Comparison of ENCODE assay signal across 20 cellular contexts in the genomic region with DNA sequence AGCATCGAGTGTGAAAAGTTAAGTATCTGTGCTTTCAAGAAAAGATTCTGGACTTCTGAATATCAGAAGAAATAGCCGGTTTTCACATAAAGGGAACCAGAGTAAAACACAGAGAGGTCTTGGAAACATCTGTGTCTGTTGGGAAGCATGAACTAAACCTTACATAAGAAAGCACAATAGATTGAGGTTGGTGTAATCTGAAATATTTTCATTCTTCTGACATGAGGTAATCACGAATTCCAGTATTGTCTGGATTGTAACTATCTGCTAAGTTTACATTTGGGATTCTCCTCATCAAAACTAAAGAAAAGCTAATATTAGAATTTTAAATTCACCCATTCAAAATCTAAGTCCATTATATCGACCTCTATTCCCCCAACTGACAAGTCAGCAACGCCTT.
DNase-seq lines count a peak whose midpoint lies in the region; ATAC-seq and TF ChIP-seq lines count a peak whose summit lies in the region.
"Had no signal": no experiment of that assay in that cellular context is flagged by ENCODE, and none has a peak within 500 bp of the region (broad histone marks: within the 10 kb centered on the region; RNA-seq: fewer than 3 reads in every experiment).

No MANE protein-coding gene starts in this region.

- CTCF ChIA-PET in activated CD4-positive, alpha-beta T cell treated with anti-CD3 and anti-CD28 coated beads, Interleukin-2, amount 10 ng/mL, durations not matched to agents 7 days and 5 days (lab: Charles Lee): no interaction called here

- peaks cover under 1% of the 10 kb centered on the region for H3K36me3 Mint-ChIP-seq in mesothelial cell of epicardium
- H3K36me3 Mint-ChIP-seq in activated CD4-positive, alpha-beta T cell treated with anti-CD3 and anti-CD28 coated beads, Interleukin-2, amount 10 ng/mL, durations not matched to agents 7 days and 5 days (ENCODE audit: low read depth): peaks cover under 1% of the 10 kb centered on the region

- peaks cover 2% of the 10 kb centered on the region for H3K4me1 Mint-ChIP-seq in mesothelial cell of epicardium
- no peaks in the 10 kb centered on the region for H3K4me1 Mint-ChIP-seq in activated CD4-positive, alpha-beta T cell treated with anti-CD3 and anti-CD28 coated beads, Interleukin-2, amount 10 ng/mL, durations not matched to agents 7 days and 5 days

- ATAC-seq in GM18867 (IDR thresholded peaks at IDR 0.05; ENCODE audit: unreplicated experiment): no peak
- ATAC-seq: A549, K562 had no signal

- H3K9me3 Mint-ChIP-seq in mesothelial cell of epicardium: peaks cover 2% of the 10 kb centered on the region
- peaks cover under 1% of the 10 kb centered on the region for H3K9me3 Mint-ChIP-seq in activated CD4-positive, alpha-beta T cell treated with anti-CD3 and anti-CD28 coated beads, Interleukin-2, amount 10 ng/mL, durations not matched to agents 7 days and 5 days

- POLR2A ChIA-PET in activated CD4-positive, alpha-beta T cell treated with anti-CD3 and anti-CD28 coated beads, Interleukin-2, amount 10 ng/mL, durations not matched to agents 7 days and 5 days (lab: Charles Lee): no interaction called here

- TF ChIP-seq CTCF in AG10803 (conservative IDR thresholded peaks at IDR 0.05; ENCODE audit: low read length) (no peak), fibroblast of mammary gland (conservative IDR thresholded peaks at IDR 0.05; ENCODE audit: control insufficient read depth, insufficient read depth, low read depth, low read length) (no peak), mesothelial cell of epicardium (IDR thresholded peaks at IDR 0.05; ENCODE audit: unreplicated experiment) (no peak)

- H3K4me3 ChIP-seq in AG10803 (ENCODE audit: low read length) (no peak overlapping the region), fibroblast of mammary gland (ENCODE audit: control insufficient read depth, low read depth, low read length) (no peak overlapping the region)
- H3K4me3 ChIP-seq: A549, K562, SK-N-MC had no signal

- no peaks in the 10 kb centered on the region for H3K27me3 Mint-ChIP-seq in mesothelial cell of epicardium (ENCODE audit: low read depth)
- no peaks in the 10 kb centered on the region for H3K27me3 Mint-ChIP-seq in activated CD4-positive, alpha-beta T cell treated with anti-CD3 and anti-CD28 coated beads, Interleukin-2, amount 10 ng/mL, durations not matched to agents 7 days and 5 days

- H3K4me3 Mint-ChIP-seq in mesothelial cell of epicardium: no peak overlapping the region
- H3K4me3 Mint-ChIP-seq in activated CD4-positive, alpha-beta T cell treated with anti-CD3 and anti-CD28 coated beads, Interleukin-2, amount 10 ng/mL, durations not matched to agents 7 days and 5 days: no peak overlapping the region

- peak overlapping the region; percentile 72 for H3K27ac Mint-ChIP-seq in mesothelial cell of epicardium
- no peak overlapping the region for H3K27ac Mint-ChIP-seq in activated CD4-positive, alpha-beta T cell treated with anti-CD3 and anti-CD28 coated beads, Interleukin-2, amount 10 ng/mL, durations not matched to agents 7 days and 5 days

- DNase-seq in AG10803 (ENCODE audit: low read depth) (peak; percentile 74), NCI-H226 (peak; percentile 56), fibroblast of mammary gland (ENCODE audit: low read depth) (peak; percentile 33), mesothelial cell of epicardium (ENCODE audit: low spot score in 2 of 2, unreplicated experiment in 2 of 2) (no peak), NCI-H2081 (lab: John Stamatoyannopoulos, UW) (no peak), GF-D8 (lab: John Stamatoyannopoulos, UW) (no peak)
- no peak for DNase-seq in activated CD4-positive, alpha-beta T cell treated with anti-CD3 and anti-CD28 coated beads, Interleukin-2, amount 10 ng/mL, durations not matched to agents 7 days and 5 days
- DNase-seq: AML-193; DMS 273 treated with DMSO at 0.1 percent for 48 hours; GDM1; NCI-H1105; NCI-H1694; NCI-H510A; NCI-H748 treated with DMSO at 0.1 percent for 48 hours; NK-92 treated with Interleukin-12 subunit alpha and Interleukin-12 subunit beta, amount 100 ng/mL, for 24 hours; SHP77 had no signal

Comparison
In these comparisons a context has a peak if more than half of its experiments do, and no peak if none do; other contexts are left out.
1. DNase-seq: peak in AG10803 (single experiment), NCI-H226 (single experiment) and fibroblast of mammary gland (single experiment); none in mesothelial cell of epicardium (0 of 2), NCI-H2081 (0 of 2), GF-D8 (single experiment) and activated CD4-positive, alpha-beta T cell treated with anti-CD3 and anti-CD28 coated beads, Interleukin-2, amount 10 ng/mL, durations not matched to agents 7 days and 5 days (single experiment).